In the genomic region with DNA sequence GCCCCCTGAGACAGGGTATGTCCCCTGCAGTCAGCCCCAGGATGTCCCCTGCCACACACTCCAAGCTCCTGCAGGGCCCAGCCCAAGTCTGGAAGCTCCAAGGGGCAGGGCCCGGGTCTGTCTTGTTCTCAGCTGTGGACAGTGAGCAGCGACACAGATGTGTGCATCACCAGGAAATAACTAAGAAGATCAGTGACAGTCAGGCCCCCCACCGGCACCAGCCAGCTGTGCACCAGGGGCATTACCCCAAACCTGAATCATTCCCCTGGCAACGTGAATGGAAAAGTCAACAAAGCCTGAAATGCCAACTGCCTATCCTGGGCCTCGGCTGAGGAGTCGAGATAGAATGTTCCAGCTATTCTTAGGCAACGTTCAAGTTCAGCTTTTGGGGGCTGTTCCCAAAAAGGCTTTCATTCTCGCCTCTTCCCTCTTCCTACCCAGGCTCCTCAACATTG, we compare ENCODE assay signal across 8 cellular contexts.
A peak's percentile ranks its signal among the peaks of the same experiment; 100 is the strongest.
DNase-seq lines count a peak whose midpoint lies in the region; ATAC-seq, FAIRE-seq and TF ChIP-seq lines count a peak whose summit lies in the region.

No MANE protein-coding gene starts in this region.

- TF ChIP-seq CTCF in GM12875 (IDR thresholded peaks at IDR 0.05; ENCODE audit: borderline replicate concordance, insufficient read depth, low read depth, low read length) (peak; percentile 11; the same call in 1 of the 2 replicates), endodermal cell (conservative IDR thresholded peaks at IDR 0.05) (no peak), pancreas (IDR thresholded peaks at IDR 0.05) (no peak)

- H3K9ac ChIP-seq in endodermal cell (ENCODE audit: extremely low read depth, low read length, poor library complexity, severe bottlenecking) = peak overlapping the region; percentile 30

- peaks cover 61% of the 10 kb centered on the region for H3K36me3 Mint-ChIP-seq in endodermal cell (ENCODE audit: low read depth)

- intact Hi-C loops in pancreas (cut with DNase I) = no loop called here

- 90 to 96% methylated on average over 7 to 8 of the region's 8 CpGs for WGBS in endodermal cell (ENCODE audit: insufficient coverage in 1 of 2, insufficient read length in 1 of 2), 2 experiments
- WGBS in pancreas, 2 donors = 25 to 30% methylated on average over 8 of the region's 8 CpGs

- no peak for FAIRE-seq in pancreas (lab: Jason Lieb, UNC)

- no peaks in the 10 kb centered on the region for H3K27me3 Mint-ChIP-seq in endodermal cell (ENCODE audit: insufficient read depth)

- peaks cover 10% of the 10 kb centered on the region for H3K4me1 ChIP-seq in endodermal cell (ENCODE audit: control insufficient read depth, insufficient read depth, low read length)
- peaks cover 0 to 10% (median 10%) of the 10 kb centered on the region in 3 donors for H3K4me1 ChIP-seq in pancreas

- no peak overlapping the region for H3K27ac Mint-ChIP-seq in endodermal cell

- no peaks in the 10 kb centered on the region for H3K9me3 Mint-ChIP-seq in endodermal cell

- H3K4me3 ChIP-seq in GM12875 (ENCODE audit: low read depth, low read length) (no peak overlapping the region), endodermal cell (ENCODE audit: low read length) (no peak overlapping the region), pancreas (no peak overlapping the region)

- no peaks in the 10 kb centered on the region for H3K9me3 ChIP-seq in endodermal cell (ENCODE audit: control insufficient read depth, low read length)
- H3K9me3 ChIP-seq in pancreas = no peaks in the 10 kb centered on the region

- H3K4me3 Mint-ChIP-seq in endodermal cell = no peak overlapping the region

- peak overlapping the region; percentile 18 for H3K27ac ChIP-seq in endodermal cell (ENCODE audit: low read depth, low read length)
- H3K27ac ChIP-seq in pancreas = peak overlapping the region in 3 of 4 donors; percentile 33 to 48 (median 44)

- no peaks in the 10 kb centered on the region for H3K27me3 ChIP-seq in endodermal cell (ENCODE audit: control insufficient read depth, insufficient read depth, low read length, poor library complexity, severe bottlenecking)
- no peaks in the 10 kb centered on the region for H3K27me3 ChIP-seq in pancreas

- peaks cover 34% of the 10 kb centered on the region for H3K4me1 Mint-ChIP-seq in endodermal cell

- peak; percentile 73 to 86 (median 84) for ATAC-seq in pancreas
- ATAC-seq in GM21390 (IDR thresholded peaks at IDR 0.05; ENCODE audit: unreplicated experiment) = no peak

- peaks cover 60% of the 10 kb centered on the region for H3K36me3 ChIP-seq in endodermal cell (ENCODE audit: control insufficient read depth, insufficient read depth, low read length)
- H3K36me3 ChIP-seq in pancreas = no peaks in the 10 kb centered on the region

- peak; percentile 79 for DNase-seq in NCI-H69 (lab: John Stamatoyannopoulos, UW)
- DNase-seq in endodermal cell = no peak
- DNase-seq in pancreas = peak in 4 of 6 donors; percentile 25 to 63 (median 48)
- no peak for DNase-seq in putamen (ENCODE audit: low spot score)
- DNase-seq in NCI-H1048 (lab: John Stamatoyannopoulos, UW) = no peak
- no peak for DNase-seq in cerebellar nuclear complex (lab: John Stamatoyannopoulos, UW)

Comparison
In these comparisons a context has a peak if more than half of its experiments do, and no peak if none do; other contexts are left out.
1. DNase-seq: peak in NCI-H69 (single experiment) and pancreas (4 of 6); none in endodermal cell (single experiment), putamen (single experiment), NCI-H1048 (single experiment) and cerebellar nuclear complex (0 of 2).